Comparison of ENCODE assay signal across 18 cellular contexts in the genomic region with DNA sequence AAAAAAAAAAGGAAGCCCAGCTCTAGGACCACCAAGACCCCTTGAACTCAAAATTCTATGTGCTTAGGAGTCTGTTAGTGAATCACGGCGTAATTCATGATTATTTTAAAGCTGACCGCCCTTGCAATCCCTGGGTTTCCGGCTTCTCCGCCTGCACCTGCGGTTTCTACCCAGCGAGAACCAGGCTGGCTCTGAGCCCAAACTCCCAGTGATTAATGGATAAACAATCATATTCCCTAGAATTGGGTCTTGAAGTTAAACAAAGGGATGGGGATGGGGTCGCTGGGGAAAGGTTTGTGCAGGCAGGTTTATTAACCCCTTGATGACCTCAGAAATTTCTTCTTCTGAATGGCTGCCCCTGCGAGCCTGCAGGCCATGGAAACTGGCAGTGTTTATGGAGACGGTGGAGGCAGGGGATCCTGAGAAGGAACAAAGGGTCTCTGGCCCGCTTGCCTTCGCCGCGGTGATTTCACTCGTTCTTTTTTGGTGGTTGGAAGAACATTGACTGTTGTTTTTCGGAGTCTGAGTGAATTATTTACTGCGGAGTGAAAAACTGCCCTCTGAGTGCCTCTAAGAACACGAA.
A peak's percentile ranks its signal among the peaks of the same experiment; 100 is the strongest.
DNase-seq lines count a peak whose midpoint lies in the region; ATAC-seq and TF ChIP-seq lines count a peak whose summit lies in the region.
"Had no signal": no experiment of that assay in that cellular context is flagged by ENCODE, and none has a peak within 500 bp of the region (broad histone marks: within the 10 kb centered on the region; RNA-seq: fewer than 3 reads in every experiment).

No MANE protein-coding gene starts in this region.

- intact Hi-C loops in dorsolateral prefrontal cortex (cut with DNase I), result no loop called here

- peak; percentile 25 for DNase-seq in activated effector memory CD4-positive, alpha-beta T cell treated with anti-CD3 and anti-CD28 coated beads, Interleukin-2, amount 50 U/mL, for 16 hours
- no peak for DNase-seq in activated effector memory CD4-positive, alpha-beta T cell treated with Interleukin-2 at 50 U/mL for 16 hours
- peak; percentile 18 for DNase-seq in NCI-H510A (lab: John Stamatoyannopoulos, UW)
- DNase-seq in dorsolateral prefrontal cortex, result peak in 6 of 10 donors; percentile 17 to 30 (median 21)
- peak; percentile 39 to 65 for DNase-seq in suprapubic skin (ENCODE audit: low spot score in 2 of 2)
- no peak for DNase-seq in BE2C
- DNase-seq in NCI-H1436 treated with DMSO at 0.1 percent for 48 hours (lab: John Stamatoyannopoulos, UW), result no peak
- DNase-seq: 8988T; activated CD4-positive, alpha-beta T cell treated with anti-CD3 and anti-CD28 coated beads, Interleukin-2, amount 50 U/mL, for 4 hours; activated T-cell treated with anti-CD3 and anti-CD28 coated beads, Interleukin-2, amount 50 U/mL, for 72 hours; NCI-H446; SK-N-SH; small intestine; trophoblast cell had no signal

- H3K4me1 ChIP-seq in suprapubic skin, result no peaks in the 10 kb centered on the region
- H3K4me1 ChIP-seq in BE2C, result no peaks in the 10 kb centered on the region
- H3K4me1 ChIP-seq: pancreas had no signal

- H3K4me3 ChIP-seq in dorsolateral prefrontal cortex (peak overlapping the region in 13 of 59 donors; percentile 1 to 44 (median 24)), suprapubic skin (no peak overlapping the region), BE2C (ENCODE audit: low read depth, low read length) (no peak overlapping the region)
- H3K4me3 ChIP-seq: mucosa of descending colon, pancreas had no signal

- WGBS in suprapubic skin, result 46% methylated on average over 14 of the region's 18 CpGs

- ATAC-seq in GM21619 (IDR thresholded peaks at IDR 0.05; ENCODE audit: unreplicated experiment), result no peak
- ATAC-seq: activated T-cell treated with anti-CD3 and anti-CD28 coated beads, Interleukin-2, amount 50 U/mL, for 72 hours; mucosa of descending colon had no signal

- H3K36me3 ChIP-seq in suprapubic skin (no peaks in the 10 kb centered on the region), BE2C (no peaks in the 10 kb centered on the region)
- H3K36me3 ChIP-seq: pancreas had no signal

- no peak for TF ChIP-seq POLR2A in suprapubic skin (IDR thresholded peaks at IDR 0.05)

- TF ChIP-seq CTCF in dorsolateral prefrontal cortex (IDR thresholded peaks at IDR 0.05 in 54 of 56, conservative IDR thresholded peaks at IDR 0.05 in 2 of 56; ENCODE audit: low read depth in 1 of 56, partially characterized antibody in 56 of 56), result no peak
- TF ChIP-seq CTCF in suprapubic skin (IDR thresholded peaks at IDR 0.05), result no peak
- no peak for TF ChIP-seq CTCF in BE2C (IDR thresholded peaks at IDR 0.05; ENCODE audit: low read depth, low read length)

- no peaks in the 10 kb centered on the region for H3K27me3 ChIP-seq in dorsolateral prefrontal cortex
- peaks cover 44% of the 10 kb centered on the region for H3K27me3 ChIP-seq in suprapubic skin
- no peaks in the 10 kb centered on the region for H3K27me3 ChIP-seq in BE2C

- no peak for TF ChIP-seq EP300 in suprapubic skin (IDR thresholded peaks at IDR 0.05)

- H3K9me3 ChIP-seq in suprapubic skin (no peaks in the 10 kb centered on the region), BE2C (no peaks in the 10 kb centered on the region; the same call in none of the 2 replicates)
- H3K9me3 ChIP-seq: mucosa of descending colon, pancreas, SK-N-SH had no signal

- H3K27ac ChIP-seq in dorsolateral prefrontal cortex, result no peak overlapping the region
- H3K27ac ChIP-seq in suprapubic skin, result no peak overlapping the region
- H3K27ac ChIP-seq: C4-2B, pancreas had no signal

Comparison
In these comparisons a context has a peak if more than half of its experiments do, and no peak if none do; other contexts are left out.
1. DNase-seq: peak in activated effector memory CD4-positive, alpha-beta T cell treated with anti-CD3 and anti-CD28 coated beads, Interleukin-2, amount 50 U/mL, for 16 hours (single experiment), NCI-H510A (single experiment), dorsolateral prefrontal cortex (6 of 10) and suprapubic skin (2 of 2); none in activated effector memory CD4-positive, alpha-beta T cell treated with Interleukin-2 at 50 U/mL for 16 hours (single experiment), BE2C (single experiment) and NCI-H1436 treated with DMSO at 0.1 percent for 48 hours (single experiment).